Comparison of ENCODE assay signal across 8 cellular contexts in the genomic region with DNA sequence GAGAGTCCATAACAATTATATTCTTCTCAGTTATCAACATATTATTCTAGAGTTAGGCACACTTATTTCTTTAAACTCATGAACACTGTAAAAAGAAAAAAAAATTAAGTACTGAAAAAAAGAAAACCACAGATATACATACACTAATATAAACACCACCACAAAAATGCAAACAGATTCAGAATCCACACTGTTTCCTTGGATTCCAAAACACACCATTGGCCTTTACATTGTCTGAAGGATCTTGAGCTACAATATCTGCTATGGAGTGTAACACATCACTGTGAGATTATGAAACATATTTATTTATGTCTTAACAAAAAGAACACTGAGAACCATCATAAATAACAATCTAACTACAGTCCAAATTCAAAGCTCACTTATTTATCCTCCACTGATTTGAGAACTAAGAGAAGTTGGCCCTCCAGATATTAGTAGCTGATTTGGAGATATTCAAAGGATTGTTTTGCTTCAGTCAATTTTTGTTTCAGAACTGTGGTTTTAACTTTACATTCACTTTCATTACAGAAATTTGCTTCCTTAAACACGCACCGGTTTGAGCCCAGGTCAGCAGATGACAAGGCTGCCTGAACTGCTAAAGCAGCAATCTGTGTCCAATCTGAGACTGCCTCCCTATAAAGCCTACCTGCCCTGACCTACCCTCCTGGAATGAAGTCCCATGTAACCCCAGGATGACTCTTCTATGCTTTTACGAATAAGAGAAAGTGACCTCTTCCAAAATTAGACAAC. TPM values are rescaled to one million over a fixed set of nuclear protein-coding genes. Genes with fewer than 3 reads are reported as not detected.
DNase-seq lines count a peak whose midpoint lies in the region; ATAC-seq and TF ChIP-seq lines count a peak whose summit lies in the region.

No MANE protein-coding gene starts in this region.

- no peaks in the 10 kb centered on the region for H4K20me1 ChIP-seq in Karpas-422 (ENCODE audit: insufficient read depth, low read depth, low read length)

- intact Hi-C loops in ovary (cut with DNase I), result no loop called here

- H3K27me3 Mint-ChIP-seq in effector memory CD8-positive, alpha-beta T cell, result peaks cover 0 to 6% of the 10 kb centered on the region in 2 donors

- H3K4me3 ChIP-seq in Karpas-422 (ENCODE audit: low read length), result no peak overlapping the region
- H3K4me3 ChIP-seq in upper lobe of left lung, result peak overlapping the region in 3 of 4 donors; percentile 65 to 67 (median 67)
- H3K4me3 ChIP-seq in ovary, result no peak overlapping the region

- no peak for TF ChIP-seq EP300 in upper lobe of left lung (IDR thresholded peaks at IDR 0.05)
- TF ChIP-seq EP300 in ovary (IDR thresholded peaks at IDR 0.05), result no peak

- H3K27ac Mint-ChIP-seq in effector memory CD8-positive, alpha-beta T cell, result peak overlapping the region; percentile 92 to 95

- H3K36me3 ChIP-seq in Karpas-422 (ENCODE audit: insufficient read depth, low read length) (no peaks in the 10 kb centered on the region), upper lobe of left lung (no peaks in the 10 kb centered on the region), ovary (no peaks in the 10 kb centered on the region)

- peak overlapping the region; percentile 17 for H3K4me2 ChIP-seq in Karpas-422 (ENCODE audit: low read depth, low read length, poor library complexity, severe bottlenecking)

- DNase-seq in Karpas-422 (no peak), upper lobe of left lung (peak in 1 of 2 donors; percentile 44), omental fat pad (ENCODE audit: low spot score) (no peak), ovary (no peak), cerebellar nuclear complex (lab: John Stamatoyannopoulos, UW) (no peak)
- DNase-seq in effector memory CD8-positive, alpha-beta T cell, result peak in 2 of 3 experiments; percentile 12 to 25

- H3K4me3 Mint-ChIP-seq in effector memory CD8-positive, alpha-beta T cell, result peak overlapping the region; percentile 89 to 95

- TF ChIP-seq CTCF in upper lobe of left lung (IDR thresholded peaks at IDR 0.05) (no peak), omental fat pad (IDR thresholded peaks at IDR 0.05) (no peak), ovary (IDR thresholded peaks at IDR 0.05) (no peak)

- H3K9me3 ChIP-seq in Karpas-422 (ENCODE audit: low read length) (no peaks in the 10 kb centered on the region), upper lobe of left lung (no peaks in the 10 kb centered on the region), ovary (no peaks in the 10 kb centered on the region)

- TF ChIP-seq POLR2A in upper lobe of left lung (IDR thresholded peaks at IDR 0.05) (peak in 1 of 4 donors; percentile 34), ovary (IDR thresholded peaks at IDR 0.05) (no peak)

- WGBS in upper lobe of left lung, 2 donors, result 40 to 46% methylated on average over 3 of the region's 3 CpGs
- 35 to 44% (median 42%) methylated on average over 3 of the region's 3 CpGs for WGBS in ovary, 3 donors

- peaks cover 35% of the 10 kb centered on the region for H3K4me1 ChIP-seq in Karpas-422 (ENCODE audit: low read length)
- peaks cover 0 to 15% (median 7%) of the 10 kb centered on the region in 4 donors for H3K4me1 ChIP-seq in upper lobe of left lung
- no peaks in the 10 kb centered on the region for H3K4me1 ChIP-seq in ovary (ENCODE audit: insufficient read depth)

- peaks cover 4% of the 10 kb centered on the region for H3K36me3 Mint-ChIP-seq in effector memory CD8-positive, alpha-beta T cell (ENCODE audit: insufficient read depth)

- H3K4me1 Mint-ChIP-seq in effector memory CD8-positive, alpha-beta T cell (ENCODE audit: low read depth in 2 of 2), result peaks cover 23 to 45% of the 10 kb centered on the region in 2 donors

- H3K27ac ChIP-seq in Karpas-422 (ENCODE audit: low read length), result no peak overlapping the region
- peak overlapping the region; percentile 8 to 91 (median 68) for H3K27ac ChIP-seq in upper lobe of left lung
- H3K27ac ChIP-seq in ovary, result peak overlapping the region in 1 of 2 donors; percentile 87

- H3K9me3 Mint-ChIP-seq in effector memory CD8-positive, alpha-beta T cell, result no peaks in the 10 kb centered on the region

- no peaks in the 10 kb centered on the region for H3K9me2 ChIP-seq in Karpas-422 (replicated peaks; ENCODE audit: insufficient read depth, low read length)

- H2AFZ ChIP-seq in Karpas-422 (ENCODE audit: low read length), result no peak overlapping the region

- ATAC-seq in GM18502 (IDR thresholded peaks at IDR 0.05; ENCODE audit: poor library complexity, unreplicated experiment), result peak; percentile 86
- peak; percentile 73 for ATAC-seq in GM21737 (IDR thresholded peaks at IDR 0.05; ENCODE audit: unreplicated experiment)
- peak; percentile 18 for ATAC-seq in effector memory CD8-positive, alpha-beta T cell (replicated peaks)
- no peak for ATAC-seq in upper lobe of left lung (ENCODE audit: low FRiP score in 2 of 2)
- ATAC-seq in omental fat pad (ENCODE audit: low FRiP score), result no peak

- H3K79me2 ChIP-seq in Karpas-422 (ENCODE audit: low read length), result no peaks in the 10 kb centered on the region

- H3K9ac ChIP-seq in Karpas-422 (ENCODE audit: low read length), result no peak overlapping the region

- H3K27me3 ChIP-seq in Karpas-422 (ENCODE audit: low read length), result no peaks in the 10 kb centered on the region
- H3K27me3 ChIP-seq in upper lobe of left lung, result peaks cover 0 to 6% (median 2%) of the 10 kb centered on the region in 4 donors
- no peaks in the 10 kb centered on the region for H3K27me3 ChIP-seq in ovary

RNA-seq across cellular contexts. Expression of gene CDK1, which starts 47.0 kb away (rescaled TPM):
- 54.4 and 129 TPM in 2 replicates for total RNA-seq in Karpas-422 (2014; rRNA removed; shearing (Covaris generic); ENCODE audit: low replicate concordance)
- total RNA-seq in upper lobe of left lung, result 1 to 10 TPM; 1.0 to 8.0 (median 5.2) TPM
- total RNA-seq in omental fat pad, result 1 to 10 TPM; 1.9 to 9.1 (median 5.0) TPM
- total RNA-seq in ovary, result 1 to 10 TPM in 6 of 7 donors, under 1 TPM in 1; 0.91 to 5.0 (median 2.5) TPM
- 1 to 10 TPM; 3.6 to 3.9 TPM for polyA plus RNA-seq in ovary

Comparison
In these comparisons a context has a peak if more than half of its experiments do, and no peak if none do; other contexts are left out.
1. ATAC-seq: peak in GM18502 (single experiment), GM21737 (single experiment) and effector memory CD8-positive, alpha-beta T cell (single experiment); none in upper lobe of left lung (0 of 2) and omental fat pad (single experiment).
2. DNase-seq: peak in effector memory CD8-positive, alpha-beta T cell (2 of 3); none in Karpas-422 (single experiment), omental fat pad (single experiment), ovary (0 of 5) and cerebellar nuclear complex (0 of 2).
3. H3K4me3 ChIP-seq: peak in upper lobe of left lung (3 of 4); none in Karpas-422 (single experiment) and ovary (single experiment).